ENCODE assay signal across 9 cellular contexts in the genomic region with DNA sequence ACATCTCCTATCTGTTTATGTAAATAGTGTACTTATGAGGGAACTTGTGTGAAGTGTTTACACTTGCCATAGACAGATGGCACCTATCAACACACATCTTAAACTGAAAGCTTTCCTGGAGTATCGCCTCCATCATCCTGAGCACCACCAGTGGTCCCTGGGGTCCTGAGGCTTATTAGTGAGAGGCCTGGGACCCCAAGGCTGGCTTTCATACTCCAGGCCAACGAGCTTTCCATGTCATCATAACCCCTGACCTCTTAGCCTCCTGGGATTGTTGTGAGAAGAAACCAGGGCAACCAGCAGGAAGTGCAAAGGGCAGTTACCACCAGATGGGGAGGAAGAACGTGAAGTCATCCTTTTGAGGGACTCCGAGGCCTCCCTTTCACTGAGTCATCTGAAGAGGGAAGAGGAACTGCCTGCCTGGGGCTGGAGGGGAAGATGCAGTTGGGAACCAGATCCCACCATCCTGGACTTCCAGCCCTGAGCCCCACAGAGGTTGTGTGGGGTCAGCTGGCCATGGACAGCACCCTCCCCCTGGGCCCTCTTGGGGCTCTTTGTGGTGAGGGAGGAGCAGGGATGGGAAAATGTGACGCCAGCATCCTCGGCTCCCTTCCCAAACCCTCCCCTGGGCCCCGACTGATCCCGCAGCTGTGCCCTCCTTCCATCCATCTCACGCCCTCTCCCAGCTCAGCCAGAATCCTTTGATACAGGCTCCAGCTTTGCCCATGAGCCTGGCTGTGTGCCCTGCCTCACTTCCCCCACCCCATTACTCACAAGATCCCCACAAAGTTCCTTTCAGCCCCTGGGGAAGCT. TPM values are rescaled to one million over a fixed set of nuclear protein-coding genes. Genes with fewer than 3 reads are reported as not detected.
DNase-seq lines count a peak whose midpoint lies in the region; ATAC-seq and TF ChIP-seq lines count a peak whose summit lies in the region.
"Had no signal": no experiment of that assay in that cellular context is flagged by ENCODE, and none has a peak within 500 bp of the region (broad histone marks: within the 10 kb centered on the region; RNA-seq: fewer than 3 reads in every experiment).

No MANE protein-coding gene starts in this region.

- H3K4me3 ChIP-seq in HEK293 (ENCODE audit: low read depth, low read length) = no peak overlapping the region
- peak overlapping the region in 1 of 3 donors; percentile 13 for H3K4me3 ChIP-seq in skeletal muscle tissue (ENCODE audit: low read length in 3 of 3)
- no peak overlapping the region for H3K4me3 ChIP-seq in CD4-positive, alpha-beta memory T cell (ENCODE audit: low read length in 2 of 2)

- H3K9ac ChIP-seq in skeletal muscle tissue (ENCODE audit: low read depth in 1 of 3, low read length in 3 of 3) = no peak overlapping the region

- ATAC-seq in Right ventricle myocardium superior (ENCODE audit: poor library complexity) (peak; percentile 31), HG03097 (IDR thresholded peaks at IDR 0.05; ENCODE audit: low FRiP score, unreplicated experiment) (no peak)

- peaks cover 3 to 10% (median 7%) of the 10 kb centered on the region in 4 donors for H3K4me1 Mint-ChIP-seq in CD4-positive, alpha-beta memory T cell

- H3K27me3 ChIP-seq in skeletal muscle tissue (ENCODE audit: control insufficient read depth in 3 of 3, insufficient read depth in 3 of 3, low read length in 3 of 3) = no peaks in the 10 kb centered on the region
- peaks cover 10% of the 10 kb centered on the region for H3K27me3 ChIP-seq in CD4-positive, alpha-beta memory T cell (ENCODE audit: insufficient read depth, low read length)

- H3K9me3 ChIP-seq in HEK293 (ENCODE audit: control insufficient read depth, insufficient read depth, low read depth, low read length) (no peaks in the 10 kb centered on the region), skeletal muscle tissue (ENCODE audit: control insufficient read depth in 3 of 3, low read length in 3 of 3) (no peaks in the 10 kb centered on the region)
- no peaks in the 10 kb centered on the region for H3K9me3 ChIP-seq in CD4-positive, alpha-beta memory T cell (ENCODE audit: control insufficient read depth in 1 of 2, low read length in 2 of 2)

- peak overlapping the region in 2 of 7 donors; percentile 52 to 59 for H3K27ac Mint-ChIP-seq in CD4-positive, alpha-beta memory T cell
- H3K27ac Mint-ChIP-seq: activated naive CD4-positive, alpha-beta T cell treated with anti-CD3 and anti-CD28 coated beads, Interleukin-2, amount 50 U/mL, for 72 hours had no signal

- POLR2A ChIA-PET in HEK293 (lab: Yijun Ruan, JAX) = no interaction called here
- POLR2A ChIA-PET in CD4-positive, alpha-beta memory T cell (lab: Charles Lee; ENCODE audit: partially characterized antibody) = no interaction called here

- H3K27me3 Mint-ChIP-seq in CD4-positive, alpha-beta memory T cell = peaks cover 0 to 8% of the 10 kb centered on the region in 2 donors

- no peak for TF ChIP-seq CTCF in HEK293 (tag by site-specific recombination; IDR thresholded peaks at IDR 0.05)

- CTCF ChIA-PET in HEK293 (lab: Yijun Ruan, JAX) = interaction anchor here (0.6 kb wide), 1 partner anchor 60 kb away, joined by 3 read pairs; no protein-coding TSS in a partner anchor
- CTCF ChIA-PET in CD4-positive, alpha-beta memory T cell (lab: Charles Lee; ENCODE audit: partially characterized antibody) = interaction anchor here (1.5 kb wide), 1 partner anchor 14 kb away, joined by 5 read pairs; no protein-coding TSS in a partner anchor

- H3K4me3 Mint-ChIP-seq in CD4-positive, alpha-beta memory T cell = no peak overlapping the region

- H3K36me3 ChIP-seq in HEK293 (ENCODE audit: control insufficient read depth in 2 of 2, insufficient read depth in 1 of 2, low read length in 2 of 2) (no peaks in the 10 kb centered on the region), skeletal muscle tissue (ENCODE audit: control insufficient read depth in 3 of 3, insufficient read depth in 3 of 3, low read length in 3 of 3) (no peaks in the 10 kb centered on the region)
- H3K36me3 ChIP-seq in CD4-positive, alpha-beta memory T cell (ENCODE audit: insufficient read depth, low read length) = no peaks in the 10 kb centered on the region

- H3K27ac ChIP-seq in HEK293 (ENCODE audit: extremely low read depth, low read depth, low read length) (no peak overlapping the region), skeletal muscle tissue (ENCODE audit: low read depth, low read length) (peak overlapping the region; percentile 59)
- no peak overlapping the region for H3K27ac ChIP-seq in CD4-positive, alpha-beta memory T cell (ENCODE audit: low read depth, low read length)

- intact Hi-C loops in Right ventricle myocardium superior (cut with DNase I) = no loop called here
- intact Hi-C loops in CD4-positive, alpha-beta memory T cell (cut with micrococcal nuclease) = no loop called here

- no peaks in the 10 kb centered on the region for H3K36me3 Mint-ChIP-seq in CD4-positive, alpha-beta memory T cell
- H3K36me3 Mint-ChIP-seq: activated naive CD4-positive, alpha-beta T cell treated with anti-CD3 and anti-CD28 coated beads, Interleukin-2, amount 50 U/mL, for 72 hours had no signal

- H3K4me1 ChIP-seq in HEK293 (ENCODE audit: control insufficient read depth, insufficient read depth, low read length) = peaks cover 21% of the 10 kb centered on the region
- peaks cover 77 to 97% (median 96%) of the 10 kb centered on the region in 3 donors for H3K4me1 ChIP-seq in skeletal muscle tissue (ENCODE audit: control insufficient read depth in 3 of 3, insufficient read depth in 3 of 3, low read length in 3 of 3)
- H3K4me1 ChIP-seq in CD4-positive, alpha-beta memory T cell (ENCODE audit: insufficient read depth, low read length) = peaks cover 10% of the 10 kb centered on the region

- H3K9me3 Mint-ChIP-seq in CD4-positive, alpha-beta memory T cell = peaks cover 0 to 2% (median 0%) of the 10 kb centered on the region in 8 donors
- H3K9me3 Mint-ChIP-seq: activated naive CD4-positive, alpha-beta T cell treated with anti-CD3 and anti-CD28 coated beads, Interleukin-2, amount 50 U/mL, for 72 hours had no signal

- peak; percentile 61 for DNase-seq in UCSD-AML1 (lab: John Stamatoyannopoulos, UW; ENCODE audit: unreplicated experiment)
- DNase-seq in Right ventricle myocardium superior = peak; percentile 79
- no peak for DNase-seq in NCI-H1694 (lab: John Stamatoyannopoulos, UW)
- DNase-seq in NCI-H526 (lab: John Stamatoyannopoulos, UW) = no peak
- DNase-seq in CD4-positive, alpha-beta memory T cell = no peak

TF ChIP-seq in HEK293, 187 proteins besides CTCF, POLR2A, EP300 and RAD21:
- TF ChIP-seq, protein P1, sequence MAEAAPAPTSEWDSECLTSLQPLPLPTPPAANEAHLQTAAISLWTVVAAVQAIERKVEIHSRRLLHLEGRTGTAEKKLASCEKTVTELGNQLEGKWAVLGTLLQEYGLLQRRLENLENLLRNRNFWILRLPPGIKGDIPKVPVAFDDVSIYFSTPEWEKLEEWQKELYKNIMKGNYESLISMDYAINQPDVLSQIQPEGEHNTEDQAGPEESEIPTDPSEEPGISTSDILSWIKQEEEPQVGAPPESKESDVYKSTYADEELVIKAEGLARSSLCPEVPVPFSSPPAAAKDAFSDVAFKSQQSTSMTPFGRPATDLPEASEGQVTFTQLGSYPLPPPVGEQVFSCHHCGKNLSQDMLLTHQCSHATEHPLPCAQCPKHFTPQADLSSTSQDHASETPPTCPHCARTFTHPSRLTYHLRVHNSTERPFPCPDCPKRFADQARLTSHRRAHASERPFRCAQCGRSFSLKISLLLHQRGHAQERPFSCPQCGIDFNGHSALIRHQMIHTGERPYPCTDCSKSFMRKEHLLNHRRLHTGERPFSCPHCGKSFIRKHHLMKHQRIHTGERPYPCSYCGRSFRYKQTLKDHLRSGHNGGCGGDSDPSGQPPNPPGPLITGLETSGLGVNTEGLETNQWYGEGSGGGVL (tag by site-specific recombination; IDR thresholded peaks at IDR 0.05) = peak; percentile 43
- TF ChIP-seq ZNF600 (tag by site-specific recombination; IDR thresholded peaks at IDR 0.05) (0 out of 2 replicates have a peak, but pooled peaks have one; percentile 27), SP2 (tag by site-specific recombination; IDR thresholded peaks at IDR 0.05) (no peak), WT1 (tag by site-specific recombination; IDR thresholded peaks at IDR 0.05) (no peak)
- TF ChIP-seq, protein P2, sequence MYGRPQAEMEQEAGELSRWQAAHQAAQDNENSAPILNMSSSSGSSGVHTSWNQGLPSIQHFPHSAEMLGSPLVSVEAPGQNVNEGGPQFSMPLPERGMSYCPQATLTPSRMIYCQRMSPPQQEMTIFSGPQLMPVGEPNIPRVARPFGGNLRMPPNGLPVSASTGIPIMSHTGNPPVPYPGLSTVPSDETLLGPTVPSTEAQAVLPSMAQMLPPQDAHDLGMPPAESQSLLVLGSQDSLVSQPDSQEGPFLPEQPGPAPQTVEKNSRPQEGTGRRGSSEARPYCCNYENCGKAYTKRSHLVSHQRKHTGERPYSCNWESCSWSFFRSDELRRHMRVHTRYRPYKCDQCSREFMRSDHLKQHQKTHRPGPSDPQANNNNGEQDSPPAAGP (tag by site-specific recombination; IDR thresholded peaks at IDR 0.05) = 0 out of 2 replicates have a peak, but pooled peaks have one; percentile 27
TF ChIP-seq in HEK293: peak in this region for 3.

RNA-seq across cellular contexts. Expression of a gene that starts 5.8 kb away (rescaled TPM):
- total RNA-seq in Right ventricle myocardium superior = 28.4 TPM
- 20.4 TPM for total RNA-seq in skeletal muscle tissue
- 1 to 10 TPM; 2.2 to 2.4 TPM for total RNA-seq in CD4-positive, alpha-beta memory T cell
- under 1 TPM; 0.16 to 0.24 TPM for polyA plus RNA-seq in CD4-positive, alpha-beta memory T cell

RNA-seq across cellular contexts. Expression of a gene that starts 22.3 kb away (rescaled TPM):
- 5.8 TPM for total RNA-seq in Right ventricle myocardium superior
- total RNA-seq in skeletal muscle tissue = 12.0 TPM
- total RNA-seq in CD4-positive, alpha-beta memory T cell = 10 to 100 TPM; 22.2 to 26.0 TPM
- 10 to 100 TPM; 10.1 to 13.9 TPM for polyA plus RNA-seq in CD4-positive, alpha-beta memory T cell

Comparison
In these comparisons a context has a peak if more than half of its experiments do, and no peak if none do; other contexts are left out.
1. DNase-seq: peak in UCSD-AML1 (single experiment) and Right ventricle myocardium superior (single experiment); none in NCI-H1694 (single experiment), NCI-H526 (0 of 2) and CD4-positive, alpha-beta memory T cell (0 of 5).